Comparison of ENCODE assay signal across 28 cellular contexts in the genomic region with DNA sequence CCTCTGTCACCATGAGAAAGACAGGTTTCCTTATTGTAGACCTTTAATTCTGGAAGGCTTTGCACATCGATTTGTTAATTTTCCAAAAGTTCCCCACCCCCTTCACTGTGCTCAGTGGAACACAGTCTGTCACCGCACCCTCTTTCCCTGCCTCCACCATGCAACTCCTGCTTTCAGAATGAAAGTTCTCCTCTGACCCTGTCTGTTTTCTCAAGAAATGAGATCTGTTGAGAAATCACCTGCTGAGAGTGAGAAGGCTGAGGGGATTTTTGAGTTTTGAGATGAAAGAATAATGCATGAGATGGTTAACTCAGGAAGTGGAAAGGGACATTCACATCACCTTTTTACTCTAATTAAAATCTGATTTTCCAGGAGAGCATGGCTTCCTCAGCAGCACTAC.
DNase-seq lines count a peak whose midpoint lies in the region; ATAC-seq lines count a peak whose summit lies in the region.
"Had no signal": no experiment of that assay in that cellular context is flagged by ENCODE, and none has a peak within 500 bp of the region (broad histone marks: within the 10 kb centered on the region; RNA-seq: fewer than 3 reads in every experiment).

No MANE protein-coding gene starts in this region.

- H3K9me3 Mint-ChIP-seq in activated CD4-positive, alpha-beta memory T cell treated with anti-CD3 and anti-CD28 coated beads for 36 hours = no peaks in the 10 kb centered on the region
- no peaks in the 10 kb centered on the region for H3K9me3 Mint-ChIP-seq in activated CD4-positive, alpha-beta memory T cell treated with anti-CD3 and anti-CD28 coated beads, Interleukin-2, amount 10 ng/mL, durations not matched to agents 7 days and 5 days
- peaks cover 15% of the 10 kb centered on the region for H3K9me3 Mint-ChIP-seq in activated T-helper 2 cell treated with anti-CD3 and anti-CD28 coated beads, Interferon-gamma antibody, Interleukin-2, Interleukin-4, amounts not matched to agents 10 μg/mL and 5 μg/mL and 100 μg/mL, durations not matched to agents 14 hours and 24 hours and 36 hours

- no peak overlapping the region for H3K27ac Mint-ChIP-seq in activated CD4-positive, alpha-beta memory T cell treated with anti-CD3 and anti-CD28 coated beads for 36 hours
- H3K27ac Mint-ChIP-seq in activated CD4-positive, alpha-beta memory T cell treated with anti-CD3 and anti-CD28 coated beads, Interleukin-2, amount 10 ng/mL, durations not matched to agents 7 days and 5 days = no peak overlapping the region
- peak overlapping the region; percentile 60 for H3K27ac Mint-ChIP-seq in activated T-helper 2 cell treated with anti-CD3 and anti-CD28 coated beads, Interferon-gamma antibody, Interleukin-2, Interleukin-4, amounts not matched to agents 10 μg/mL and 5 μg/mL and 100 μg/mL, durations not matched to agents 14 hours and 24 hours and 36 hours
- H3K27ac Mint-ChIP-seq: dendritic cell treated with granulocyte-macrophage colony-stimulating factor and Interleukin-4, amounts not matched to agents 40 ng/mL and 50 ng/mL, for 4 days; mesothelial cell of epicardium had no signal

- POLR2A ChIA-PET in activated CD4-positive, alpha-beta memory T cell treated with anti-CD3 and anti-CD28 coated beads for 36 hours (lab: Charles Lee) = no interaction called here
- POLR2A ChIA-PET in activated CD4-positive, alpha-beta memory T cell treated with anti-CD3 and anti-CD28 coated beads, Interleukin-2, amount 10 ng/mL, durations not matched to agents 7 days and 5 days (lab: Charles Lee) = no interaction called here

- CTCF ChIA-PET in activated CD4-positive, alpha-beta memory T cell treated with anti-CD3 and anti-CD28 coated beads for 36 hours (lab: Charles Lee) = no interaction called here
- CTCF ChIA-PET in activated CD4-positive, alpha-beta memory T cell treated with anti-CD3 and anti-CD28 coated beads, Interleukin-2, amount 10 ng/mL, durations not matched to agents 7 days and 5 days (lab: Charles Lee) = interaction anchor here (0.7 kb wide), 1 partner anchor 763 kb away, joined by 4 read pairs; no protein-coding TSS in a partner anchor

- H3K4me1 Mint-ChIP-seq in activated CD4-positive, alpha-beta memory T cell treated with anti-CD3 and anti-CD28 coated beads for 36 hours (ENCODE audit: low read depth) = peaks cover 13% of the 10 kb centered on the region
- peaks cover 4% of the 10 kb centered on the region for H3K4me1 Mint-ChIP-seq in activated CD4-positive, alpha-beta memory T cell treated with anti-CD3 and anti-CD28 coated beads, Interleukin-2, amount 10 ng/mL, durations not matched to agents 7 days and 5 days
- peaks cover 35% of the 10 kb centered on the region for H3K4me1 Mint-ChIP-seq in activated T-helper 2 cell treated with anti-CD3 and anti-CD28 coated beads, Interferon-gamma antibody, Interleukin-2, Interleukin-4, amounts not matched to agents 10 μg/mL and 5 μg/mL and 100 μg/mL, durations not matched to agents 14 hours and 24 hours and 36 hours (ENCODE audit: low read depth)
- H3K4me1 Mint-ChIP-seq: central memory CD8-positive, alpha-beta T cell; mesothelial cell of epicardium had no signal

- intact Hi-C loops in activated CD4-positive, alpha-beta memory T cell treated with anti-CD3 and anti-CD28 coated beads for 36 hours (cut with micrococcal nuclease) = loop anchor here (1.0 to 10.0 kb wide), 2 partner anchors 22 to 211 kb away; no protein-coding TSS in a partner anchor
- intact Hi-C loops in activated T-helper 2 cell treated with anti-CD3 and anti-CD28 coated beads, Interferon-gamma antibody, Interleukin-2, Interleukin-4, amounts not matched to agents 10 μg/mL and 5 μg/mL and 100 μg/mL, durations not matched to agents 14 hours and 24 hours and 36 hours (cut with micrococcal nuclease) = loop anchor here (1.0 to 2.0 kb wide), 3 partner anchors 22 to 64 kb away; no protein-coding TSS in a partner anchor

- no peak overlapping the region for H3K4me3 Mint-ChIP-seq in activated CD4-positive, alpha-beta memory T cell treated with anti-CD3 and anti-CD28 coated beads for 36 hours
- no peak overlapping the region for H3K4me3 Mint-ChIP-seq in activated CD4-positive, alpha-beta memory T cell treated with anti-CD3 and anti-CD28 coated beads, Interleukin-2, amount 10 ng/mL, durations not matched to agents 7 days and 5 days
- H3K4me3 Mint-ChIP-seq in activated T-helper 2 cell treated with anti-CD3 and anti-CD28 coated beads, Interferon-gamma antibody, Interleukin-2, Interleukin-4, amounts not matched to agents 10 μg/mL and 5 μg/mL and 100 μg/mL, durations not matched to agents 14 hours and 24 hours and 36 hours (ENCODE audit: low read depth) = no peak overlapping the region
- H3K4me3 Mint-ChIP-seq: central memory CD8-positive, alpha-beta T cell; dendritic cell treated with granulocyte-macrophage colony-stimulating factor and Interleukin-4, amounts not matched to agents 40 ng/mL and 50 ng/mL, for 4 days; mesothelial cell of epicardium had no signal

- peak; percentile 34 for DNase-seq in activated CD4-positive, alpha-beta memory T cell treated with anti-CD3 and anti-CD28 coated beads for 36 hours
- DNase-seq in activated CD4-positive, alpha-beta memory T cell treated with anti-CD3 and anti-CD28 coated beads, Interleukin-2, amount 10 ng/mL, durations not matched to agents 7 days and 5 days = no peak
- DNase-seq in activated T-helper 2 cell treated with anti-CD3 and anti-CD28 coated beads, Interferon-gamma antibody, Interleukin-2, Interleukin-4, amounts not matched to agents 10 μg/mL and 5 μg/mL and 100 μg/mL, durations not matched to agents 14 hours and 24 hours and 36 hours (ENCODE audit: low spot score) = no peak
- DNase-seq in NCI-H1436 treated with DMSO at 0.1 percent for 48 hours (lab: John Stamatoyannopoulos, UW) = no peak
- no peak for DNase-seq in left lobe of liver (ENCODE audit: low spot score)
- no peak for DNase-seq in islet precursor cell
- DNase-seq: activated CD4-positive, alpha-beta T cell treated with anti-CD3 and anti-CD28 coated beads, Interleukin-2, amount 50 U/mL, for 48 hours; activated effector memory CD4-positive, alpha-beta T cell treated with anti-CD3 and anti-CD28 coated beads, Interleukin-2, amount 50 U/mL, for 16 hours; DMS79; erythroblast; GDM1; head of caudate nucleus; KBM-7; NCI-H1092 treated with DMSO at 0.1 percent for 48 hours; NCI-H187; NCI-H2171; NCI-H510A treated with DMSO at 0.1 percent for 48 hours; retina; RPMI8226; SJCRH30; thyroid gland; uterus had no signal

- no peaks in the 10 kb centered on the region for H3K27me3 Mint-ChIP-seq in activated CD4-positive, alpha-beta memory T cell treated with anti-CD3 and anti-CD28 coated beads for 36 hours
- H3K27me3 Mint-ChIP-seq in activated CD4-positive, alpha-beta memory T cell treated with anti-CD3 and anti-CD28 coated beads, Interleukin-2, amount 10 ng/mL, durations not matched to agents 7 days and 5 days = no peaks in the 10 kb centered on the region
- H3K27me3 Mint-ChIP-seq in activated T-helper 2 cell treated with anti-CD3 and anti-CD28 coated beads, Interferon-gamma antibody, Interleukin-2, Interleukin-4, amounts not matched to agents 10 μg/mL and 5 μg/mL and 100 μg/mL, durations not matched to agents 14 hours and 24 hours and 36 hours (ENCODE audit: low read depth) = no peaks in the 10 kb centered on the region
- H3K27me3 Mint-ChIP-seq: central memory CD8-positive, alpha-beta T cell; dendritic cell treated with granulocyte-macrophage colony-stimulating factor and Interleukin-4, amounts not matched to agents 40 ng/mL and 50 ng/mL, for 4 days had no signal

- ATAC-seq in GM18511 (IDR thresholded peaks at IDR 0.05; ENCODE audit: unreplicated experiment) = peak; percentile 59
- ATAC-seq in HG02884 (IDR thresholded peaks at IDR 0.05; ENCODE audit: unreplicated experiment) = peak; percentile 80
- no peak for ATAC-seq in left lobe of liver
- ATAC-seq: HCT116 had no signal

- H3K36me3 Mint-ChIP-seq in activated CD4-positive, alpha-beta memory T cell treated with anti-CD3 and anti-CD28 coated beads for 36 hours = no peaks in the 10 kb centered on the region
- no peaks in the 10 kb centered on the region for H3K36me3 Mint-ChIP-seq in activated CD4-positive, alpha-beta memory T cell treated with anti-CD3 and anti-CD28 coated beads, Interleukin-2, amount 10 ng/mL, durations not matched to agents 7 days and 5 days (ENCODE audit: low read depth)
- H3K36me3 Mint-ChIP-seq in activated T-helper 2 cell treated with anti-CD3 and anti-CD28 coated beads, Interferon-gamma antibody, Interleukin-2, Interleukin-4, amounts not matched to agents 10 μg/mL and 5 μg/mL and 100 μg/mL, durations not matched to agents 14 hours and 24 hours and 36 hours (ENCODE audit: low read depth) = no peaks in the 10 kb centered on the region
